ENCODE assay signal across 23 cellular contexts in genomic region chr4:156523991-156524390, GRCh38.
DNase-seq lines count a peak whose midpoint lies in the region; FAIRE-seq and TF ChIP-seq lines count a peak whose summit lies in the region.
"Had no signal": no experiment of that assay in that cellular context is flagged by ENCODE, and none has a peak within 500 bp of the region (broad histone marks: within the 10 kb centered on the region; RNA-seq: fewer than 3 reads in every experiment).

No MANE protein-coding gene starts in this region.

- H4K20me1 ChIP-seq in fibroblast of lung (ENCODE audit: control insufficient read depth, extremely low read depth, insufficient read depth, low read length): no peaks in the 10 kb centered on the region
- H4K20me1 ChIP-seq: BLaER1 treated with 17β-estradiol and CSF1 and Interleukin-3, amounts not matched to agents 10 nM and 100 nM had no signal

- H2AFZ ChIP-seq in fibroblast of lung (ENCODE audit: low read length): peak overlapping the region; percentile 6
- H2AFZ ChIP-seq: GM23338 had no signal

- TF ChIP-seq CTCF in D721Med (IDR thresholded peaks at IDR 0.05; ENCODE audit: insufficient read depth, missing control alignments): no peak
- no peak for TF ChIP-seq CTCF in fibroblast of lung (conservative IDR thresholded peaks at IDR 0.05 in 1 of 2, IDR thresholded peaks at IDR 0.05 in 1 of 2; ENCODE audit: low read depth in 1 of 2, low read length in 2 of 2)
- no peak for TF ChIP-seq CTCF in tibial artery (IDR thresholded peaks at IDR 0.05)

- H3K4me2 ChIP-seq in fibroblast of lung (ENCODE audit: extremely low read depth, insufficient read depth, low read length): no peak overlapping the region
- H3K4me2 ChIP-seq: A549; BLaER1 treated with 17β-estradiol and CSF1 and Interleukin-3, amounts not matched to agents 10 nM and 100 nM; GM23338 had no signal

- no peak overlapping the region for H3K9ac ChIP-seq in fibroblast of lung (ENCODE audit: insufficient read depth, low read length)
- H3K9ac ChIP-seq: BLaER1 treated with 17β-estradiol and CSF1 and Interleukin-3, amounts not matched to agents 10 nM and 100 nM had no signal

- no peaks in the 10 kb centered on the region for H3K79me2 ChIP-seq in fibroblast of lung (ENCODE audit: control insufficient read depth, insufficient read depth, low read length)

- intact Hi-C loops in tibial artery (cut with DNase I; ENCODE audit: low total_unique reads): no loop called here

- no peaks in the 10 kb centered on the region for H3K27me3 ChIP-seq in fibroblast of lung (ENCODE audit: control insufficient read depth, insufficient read depth, low read length)
- H3K27me3 ChIP-seq in tibial artery: no peaks in the 10 kb centered on the region
- H3K27me3 ChIP-seq: BE2C; BLaER1 treated with 17β-estradiol and CSF1 and Interleukin-3, amounts not matched to agents 10 nM and 100 nM had no signal

- H3K4me3 ChIP-seq in fibroblast of lung (replicated peaks in 1 of 4; ENCODE audit: control extremely low read depth in 1 of 4, insufficient read depth in 1 of 4, low read depth in 3 of 4, low read length in 4 of 4) (no peak overlapping the region), tibial artery (no peak overlapping the region)
- H3K4me3 ChIP-seq: A549; BLaER1 treated with 17β-estradiol and CSF1 and Interleukin-3, amounts not matched to agents 10 nM and 100 nM; GM12878; GM23338 had no signal

- no peak overlapping the region for H3K27ac ChIP-seq in fibroblast of lung (ENCODE audit: insufficient read depth, low read length)
- no peak overlapping the region for H3K27ac ChIP-seq in tibial artery
- H3K27ac ChIP-seq: A549; BLaER1 treated with 17β-estradiol and CSF1 and Interleukin-3, amounts not matched to agents 10 nM and 100 nM had no signal

- DNase-seq in D721Med (ENCODE audit: insufficient read length, low spot score): no peak
- DNase-seq in NCI-H82 treated with DMSO at 0.1 percent for 48 hours (lab: John Stamatoyannopoulos, UW; ENCODE audit: unreplicated experiment): peak; percentile 97
- DNase-seq in fibroblast of lung (ENCODE audit: low read depth in 2 of 2): no peak
- DNase-seq in tibial artery: no peak
- no peak for DNase-seq in COR-L47 (lab: John Stamatoyannopoulos, UW)
- DNase-seq in activated CD4-positive, alpha-beta T cell treated with anti-CD3 and anti-CD28 coated beads, Interleukin-2, amount 50 U/mL, for 1 hour: no peak
- DNase-seq: 8988T; ACHN; AML-193; BE2C; Calu3; CD4-positive, alpha-beta T cell; CD8-positive, alpha-beta memory T cell; DMS 273 treated with DMSO at 0.1 percent for 48 hours; DMS79; EL; GDM1; H9 had no signal

- H3K36me3 ChIP-seq in fibroblast of lung (ENCODE audit: control insufficient read depth, insufficient read depth, low read length) (no peaks in the 10 kb centered on the region), tibial artery (no peaks in the 10 kb centered on the region)
- H3K36me3 ChIP-seq: BE2C; BLaER1 treated with 17β-estradiol and CSF1 and Interleukin-3, amounts not matched to agents 10 nM and 100 nM had no signal

- FAIRE-seq in D721Med (lab: Jason Lieb, UNC): peak; percentile 96
- FAIRE-seq: A549, GM12878, GM19239 had no signal

- H3K9me3 ChIP-seq in fibroblast of lung (ENCODE audit: control insufficient read depth, insufficient read depth, low read depth, low read length): no peaks in the 10 kb centered on the region
- H3K9me3 ChIP-seq in tibial artery: no peaks in the 10 kb centered on the region
- H3K9me3 ChIP-seq: A549; BE2C; BLaER1 treated with 17β-estradiol and CSF1 and Interleukin-3, amounts not matched to agents 10 nM and 100 nM had no signal

- no peaks in the 10 kb centered on the region for H3K4me1 ChIP-seq in fibroblast of lung (ENCODE audit: control insufficient read depth, extremely low read depth, insufficient read depth, low read length)
- no peaks in the 10 kb centered on the region for H3K4me1 ChIP-seq in tibial artery
- H3K4me1 ChIP-seq: A549, BE2C had no signal
